Comparison of ENCODE assay signal across 14 cellular contexts in genomic region chr6:53055873-53056272, GRCh38. TPM values are rescaled to one million over a fixed set of nuclear protein-coding genes. Genes with fewer than 3 reads are reported as not detected.
DNase-seq lines count a peak whose midpoint lies in the region; ATAC-seq and TF ChIP-seq lines count a peak whose summit lies in the region.
"Had no signal": no experiment of that assay in that cellular context is flagged by ENCODE, and none has a peak within 500 bp of the region (broad histone marks: within the 10 kb centered on the region; RNA-seq: fewer than 3 reads in every experiment).

No MANE protein-coding gene starts in this region.

- H2AK5ac ChIP-seq in mesendoderm (ENCODE audit: low read length): no peak overlapping the region

- H3K36me3 ChIP-seq in mesendoderm (ENCODE audit: control insufficient read depth, insufficient read depth, low read length): no peaks in the 10 kb centered on the region

- no peak overlapping the region for H3K23ac ChIP-seq in mesendoderm (ENCODE audit: low read length)

- H2BK15ac ChIP-seq in mesendoderm (replicated peaks; ENCODE audit: low read depth): no peak overlapping the region

- peak overlapping the region in 3 of 5 experiments; percentile 0 to 73 (median 55) for H3K27ac Mint-ChIP-seq in brain

- H3K4me3 ChIP-seq in mesendoderm (ENCODE audit: low read length): no peak overlapping the region

- H3K4me1 ChIP-seq in mesendoderm (ENCODE audit: control insufficient read depth, low read depth, low read length): no peaks in the 10 kb centered on the region

- H3K27me3 Mint-ChIP-seq in brain: peaks cover 4% of the 10 kb centered on the region

- no peak overlapping the region for H3K9ac ChIP-seq in mesendoderm (ENCODE audit: low read length)

- H3K4ac ChIP-seq in mesendoderm (ENCODE audit: low read depth, low read length): no peak overlapping the region

- H3K4me3 Mint-ChIP-seq in brain: peak overlapping the region in 4 of 5 experiments; percentile 13 to 71 (median 27)

- no peak overlapping the region for H3K18ac ChIP-seq in mesendoderm (ENCODE audit: low read length)

- TF ChIP-seq CTCF in brain (conservative IDR thresholded peaks at IDR 0.05): no peak

- peaks cover 0 to 9% (median 6%) of the 10 kb centered on the region in 5 experiments for H3K9me3 Mint-ChIP-seq in brain

- H3K27ac ChIP-seq in mesendoderm (ENCODE audit: low read depth, low read length): no peak overlapping the region

- in situ Hi-C loops in KBM-7 (cut with MboI; ENCODE audit: low pct_unique_long_range_greater_than_20kb, low sequenced_read_pairs): no loop called here

- H3K79me2 ChIP-seq in mesendoderm (ENCODE audit: control insufficient read depth, insufficient read depth, low read length): peaks cover 16% of the 10 kb centered on the region

- no peak for ATAC-seq in HG02678 (IDR thresholded peaks at IDR 0.05; ENCODE audit: unreplicated experiment)

- peaks cover 40% of the 10 kb centered on the region for H3K36me3 Mint-ChIP-seq in brain

- no peaks in the 10 kb centered on the region for H3K27me3 ChIP-seq in mesendoderm (ENCODE audit: insufficient read depth, low read length, poor library complexity)

- H2BK120ac ChIP-seq in mesendoderm (ENCODE audit: low read depth, low read length): no peak overlapping the region

- no peak overlapping the region for H3K56ac ChIP-seq in mesendoderm (ENCODE audit: low read length)

- DNase-seq in HUDEP-2 (lab: John Stamatoyannopoulos, UW; ENCODE audit: unreplicated experiment in 76 of 76) (peak in 60 of 76 experiments; percentile 17 to 87 (median 60)), OCI-M1 (lab: John Stamatoyannopoulos, UW) (peak; percentile 49), mesendoderm (peak; percentile 28), KBM-7 (no peak), mucosa of gallbladder (ENCODE audit: low spot score) (no peak), iPS-NIHi7 (ENCODE audit: extremely low spot score) (no peak)
- DNase-seq: AML-193, EL, NCI-H1048, NCI-H146, NCI-H2081 treated with DMSO at 0.1 percent for 48 hours, SHP77 treated with DMSO at 0.1 percent for 48 hours had no signal

- no peak overlapping the region for H4K5ac ChIP-seq in mesendoderm (ENCODE audit: low read length)

- H3K79me1 ChIP-seq in mesendoderm (ENCODE audit: low read length): peaks cover 19% of the 10 kb centered on the region

- H2BK5ac ChIP-seq in mesendoderm (ENCODE audit: low read length): no peak overlapping the region

- WGBS in mesendoderm (ENCODE audit: extremely low coverage, insufficient coverage, low lambda C conversion rate): no CpG with 5 or more reads among the region's 5 CpGs

- H3K4me2 ChIP-seq in mesendoderm (ENCODE audit: low read length): no peak overlapping the region

- H4K8ac ChIP-seq in mesendoderm (ENCODE audit: low read depth, low read length): no peak overlapping the region

- H3K4me1 Mint-ChIP-seq in brain: peaks cover 60% of the 10 kb centered on the region

RNA-seq across cellular contexts. Expression of gene CILK1, which starts 5.8 kb away (rescaled TPM):
- 2.9 TPM for polyA plus RNA-seq in brain (ENCODE audit: insufficient read depth, low read depth, low replicate concordance)
- polyA plus RNA-seq in mesendoderm (2013, experiment 1 of 2): 11.5 TPM
- polyA plus RNA-seq in mesendoderm (2013, experiment 2 of 2): 11.1 TPM
- total RNA-seq in mucosa of gallbladder: 14.7 TPM

RNA-seq across cellular contexts. Expression of gene FBXO9, which starts 9.3 kb away (rescaled TPM):
- 24.1 TPM for polyA plus RNA-seq in brain (ENCODE audit: insufficient read depth, low read depth, low replicate concordance)
- 26.3 TPM for polyA plus RNA-seq in mesendoderm (2013, experiment 1 of 2)
- 26.9 TPM for polyA plus RNA-seq in mesendoderm (2013, experiment 2 of 2)
- total RNA-seq in mucosa of gallbladder: 88.1 TPM

Comparison
In these comparisons a context has a peak if more than half of its experiments do, and no peak if none do; other contexts are left out.
1. DNase-seq: peak in HUDEP-2 (60 of 76), OCI-M1 (single experiment) and mesendoderm (single experiment); none in KBM-7 (single experiment), mucosa of gallbladder (single experiment) and iPS-NIHi7 (single experiment).